Comparison of ENCODE assay signal across 9 cellular contexts in the genomic region with DNA sequence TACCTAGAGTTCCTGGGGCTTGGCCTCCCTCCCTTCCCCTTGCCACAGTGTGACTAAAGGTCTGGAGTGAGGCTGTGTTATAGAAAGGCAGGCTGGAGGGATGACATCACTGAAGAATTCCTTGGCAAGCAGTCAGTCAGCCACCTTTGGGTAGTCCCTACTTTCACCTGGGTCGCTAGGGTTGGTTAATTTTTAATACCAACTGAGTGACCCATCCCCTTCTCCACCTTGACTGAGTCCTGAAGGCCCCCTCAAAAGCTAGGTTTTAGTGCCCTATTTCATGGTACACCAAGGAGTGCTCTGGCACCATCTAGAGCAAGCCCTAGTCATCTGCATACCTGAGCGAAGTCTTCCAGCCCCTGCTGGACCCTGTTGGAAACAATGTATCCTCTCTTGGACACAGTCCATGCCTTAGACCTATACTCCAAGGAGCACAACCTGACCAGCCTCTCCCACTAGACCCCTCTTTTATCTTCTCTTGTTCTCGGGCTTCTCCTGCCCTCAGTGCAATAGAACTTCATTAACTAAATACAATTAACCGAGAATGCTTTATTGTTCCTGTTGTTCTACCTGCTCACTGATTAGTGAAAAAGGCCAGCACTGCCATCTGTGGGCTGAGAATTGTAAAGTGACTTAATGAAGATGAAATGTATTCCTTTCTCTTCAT. TPM values are rescaled to one million over a fixed set of nuclear protein-coding genes. Genes with fewer than 3 reads are reported as not detected.
DNase-seq lines count a peak whose midpoint lies in the region; ATAC-seq, FAIRE-seq and TF ChIP-seq lines count a peak whose summit lies in the region.
"Had no signal": no experiment of that assay in that cellular context is flagged by ENCODE, and none has a peak within 500 bp of the region (broad histone marks: within the 10 kb centered on the region; RNA-seq: fewer than 3 reads in every experiment).

No MANE protein-coding gene starts in this region.

- 26% methylated on average over 4 of the region's 4 CpGs for WGBS in HepG2 (ENCODE audit: low lambda C conversion rate)
- 93 to 99% (median 96%) methylated on average over 4 of the region's 4 CpGs for WGBS in adrenal gland, 4 donors

- intact Hi-C loops in HepG2 (cut with micrococcal nuclease; ENCODE audit: unreplicated experiment) (loop anchor here (1.0 to 5.0 kb wide), 4 partner anchors 18 to 114 kb away; no protein-coding TSS in a partner anchor), adrenal gland (cut with DNase I) (no loop called here)

- H3K4me3 ChIP-seq in astrocyte of the cerebellum (ENCODE audit: low read depth, low read length) (no peak overlapping the region), HepG2 (replicated peaks in 1 of 3; ENCODE audit: insufficient read depth in 1 of 3, low read depth in 2 of 3, low read length in 3 of 3) (no peak overlapping the region), adrenal gland (no peak overlapping the region)

- H3K27me3 ChIP-seq in HepG2 (ENCODE audit: control insufficient read depth in 1 of 2, insufficient read depth in 2 of 2, low read length in 2 of 2) (no peaks in the 10 kb centered on the region), adrenal gland (no peaks in the 10 kb centered on the region)

- TF ChIP-seq RAD21 in Ishikawa (IDR thresholded peaks at IDR 0.05; ENCODE audit: low read depth) = peak; percentile 52
- TF ChIP-seq RAD21 in HepG2 (CRISPR knock-in tag; IDR thresholded peaks at IDR 0.05) = peak; percentile 51

- no peak for TF ChIP-seq EP300 in Ishikawa (IDR thresholded peaks at IDR 0.05; ENCODE audit: borderline replicate concordance)
- no peak for TF ChIP-seq EP300 in HepG2 (IDR thresholded peaks at IDR 0.05; ENCODE audit: low read depth in 2 of 2, low read length in 2 of 2)
- TF ChIP-seq EP300 in HepG2 (CRISPR knock-in tag; IDR thresholded peaks at IDR 0.05; ENCODE audit: borderline replicate concordance) = 0 out of 2 replicates have a peak, but pooled peaks have one; percentile 19

- H3K36me3 ChIP-seq in HepG2 (replicated peaks in 1 of 2; ENCODE audit: control insufficient read depth in 1 of 2, insufficient read depth in 2 of 2, low read length in 2 of 2) (no peaks in the 10 kb centered on the region), adrenal gland (replicated peaks in 1 of 2) (peaks cover 0 to 6% of the 10 kb centered on the region in 2 donors)

- H4K20me1 ChIP-seq in HepG2 (ENCODE audit: insufficient read depth, low read length) = no peaks in the 10 kb centered on the region

- H3K9me3 ChIP-seq in HepG2 (ENCODE audit: low read length) = no peaks in the 10 kb centered on the region
- H3K9me3 ChIP-seq in adrenal gland (replicated peaks in 1 of 3) = no peaks in the 10 kb centered on the region

- in situ Hi-C loops in astrocyte of the cerebellum (cut with HindIII; ENCODE audit: low sequenced_read_pairs) (no loop called here), HepG2 (cut with HindIII; ENCODE audit: extremely low pct_ligation_motif_present, low pct_unique_long_range_greater_than_20kb) (no loop called here)

- H2AFZ ChIP-seq in HepG2 (ENCODE audit: low read length) = no peak overlapping the region

- H3K79me2 ChIP-seq in HepG2 (ENCODE audit: insufficient read depth, low read length) = no peaks in the 10 kb centered on the region

- BruUV-seq in HepG2 (replicated peaks; lab: Mats Ljungman, UMichigan) = no TSS peak

- ATAC-seq in HepG2 (peak; percentile 100), GM21526 (IDR thresholded peaks at IDR 0.05; ENCODE audit: low FRiP score, unreplicated experiment) (no peak)
- ATAC-seq: T-cell had no signal

- H3K9ac ChIP-seq in HepG2 (ENCODE audit: insufficient read depth, low read depth, low read length) = no peak overlapping the region

- DNase-seq in astrocyte of the cerebellum (ENCODE audit: low read depth) = no peak
- peak; percentile 75 for DNase-seq in HepG2 (ENCODE audit: low spot score)
- no peak for DNase-seq in adrenal gland
- no peak for DNase-seq in A172 (ENCODE audit: low spot score)
- DNase-seq in amniotic stem cell (lab: John Stamatoyannopoulos, UW) = no peak
- DNase-seq: T-cell had no signal

- H3K27ac ChIP-seq in C4-2B (no peak overlapping the region), HepG2 (ENCODE audit: extremely low read length, insufficient read depth, low read length) (no peak overlapping the region), adrenal gland (no peak overlapping the region)

- no peak overlapping the region for H3K4me2 ChIP-seq in HepG2 (ENCODE audit: low read depth, low read length)

- TF ChIP-seq CTCF in C4-2B (conservative IDR thresholded peaks at IDR 0.05) = peak; percentile 54
- peak; percentile 22 for TF ChIP-seq CTCF in astrocyte of the cerebellum (IDR thresholded peaks at IDR 0.05; ENCODE audit: low read depth, low read length, missing control alignments)
- TF ChIP-seq CTCF in HepG2 (CRISPR knock-in tag; IDR thresholded peaks at IDR 0.05) = peak; percentile 72
- peak in 2 of 6 experiments; percentile 3 to 20 for TF ChIP-seq CTCF in adrenal gland (IDR thresholded peaks at IDR 0.05)

- CTCF ChIA-PET in HepG2 (lab: Yijun Ruan, JAX; ENCODE audit: low intra/inter-chr PET ratio, low total read pairs) = interaction anchor here (0.5 to 3.1 kb wide), 5 partner anchors 18 to 192 kb away, joined by 3 to 48 read pairs (median 6); no protein-coding TSS in a partner anchor

- FAIRE-seq in HepG2 (lab: Jason Lieb, UNC) = peak; percentile 80

- TF ChIP-seq POLR2A in HepG2 (IDR thresholded peaks at IDR 0.05; ENCODE audit: insufficient read depth in 1 of 2, low read depth in 2 of 2, low read length in 2 of 2) (no peak), adrenal gland (IDR thresholded peaks at IDR 0.05) (no peak)

- H3K4me1 ChIP-seq in HepG2 (ENCODE audit: insufficient read depth, low read length) = no peaks in the 10 kb centered on the region
- H3K4me1 ChIP-seq in adrenal gland (replicated peaks in 1 of 2) = peaks cover 10 to 11% of the 10 kb centered on the region in 2 donors

- POLR2A ChIA-PET in HepG2 (lab: Yijun Ruan, JAX) = no interaction called here

TF ChIP-seq in Ishikawa, 13 proteins besides CTCF, POLR2A, EP300 and RAD21:
- TF ChIP-seq NFIC (IDR thresholded peaks at IDR 0.05) = peak; percentile 25; the same call in 1 of the 2 replicates
- 0 out of 2 replicates have a peak, but pooled peaks have one; percentile 30 for TF ChIP-seq TEAD4 (IDR thresholded peaks at IDR 0.05)
- no peak for TF ChIP-seq EGR1 (IDR thresholded peaks at IDR 0.05)

TF ChIP-seq in HepG2, 621 proteins besides CTCF, POLR2A, EP300 and RAD21 (continues in another document):
- TF ChIP-seq CHD2 (IDR thresholded peaks at IDR 0.05; ENCODE audit: low read depth, low read length) (no peak), TEAD3 (CRISPR knock-in tag; optimal IDR thresholded peaks at IDR 0.05; ENCODE audit: borderline replicate concordance) (peak; percentile 87), XRCC5 (optimal IDR thresholded peaks at IDR 0.05; ENCODE audit: low read length) (peak; percentile 50)
- TF ChIP-seq, protein P1, sequence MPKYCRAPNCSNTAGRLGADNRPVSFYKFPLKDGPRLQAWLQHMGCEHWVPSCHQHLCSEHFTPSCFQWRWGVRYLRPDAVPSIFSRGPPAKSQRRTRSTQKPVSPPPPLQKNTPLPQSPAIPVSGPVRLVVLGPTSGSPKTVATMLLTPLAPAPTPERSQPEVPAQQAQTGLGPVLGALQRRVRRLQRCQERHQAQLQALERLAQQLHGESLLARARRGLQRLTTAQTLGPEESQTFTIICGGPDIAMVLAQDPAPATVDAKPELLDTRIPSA (CRISPR knock-in tag; IDR thresholded peaks at IDR 0.05; ENCODE audit: borderline replicate concordance) = no peak
- TF ChIP-seq, protein P2, sequence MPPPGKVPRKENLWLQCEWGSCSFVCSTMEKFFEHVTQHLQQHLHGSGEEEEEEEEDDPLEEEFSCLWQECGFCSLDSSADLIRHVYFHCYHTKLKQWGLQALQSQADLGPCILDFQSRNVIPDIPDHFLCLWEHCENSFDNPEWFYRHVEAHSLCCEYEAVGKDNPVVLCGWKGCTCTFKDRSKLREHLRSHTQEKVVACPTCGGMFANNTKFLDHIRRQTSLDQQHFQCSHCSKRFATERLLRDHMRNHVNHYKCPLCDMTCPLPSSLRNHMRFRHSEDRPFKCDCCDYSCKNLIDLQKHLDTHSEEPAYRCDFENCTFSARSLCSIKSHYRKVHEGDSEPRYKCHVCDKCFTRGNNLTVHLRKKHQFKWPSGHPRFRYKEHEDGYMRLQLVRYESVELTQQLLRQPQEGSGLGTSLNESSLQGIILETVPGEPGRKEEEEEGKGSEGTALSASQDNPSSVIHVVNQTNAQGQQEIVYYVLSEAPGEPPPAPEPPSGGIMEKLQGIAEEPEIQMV (CRISPR knock-in tag; IDR thresholded peaks at IDR 0.05; ENCODE audit: low read depth) = peak; percentile 95

RNA-seq across cellular contexts. Expression of a gene that starts 44.6 kb away (rescaled TPM):
- 2.4 and 2.5 TPM in 2 replicates for total RNA-seq in HepG2 (2016; rRNA removed; fragmentation: Illumina TruSeq; extraction: Trizol)
- total RNA-seq in HepG2 (2016; cell fraction: cytosol; rRNA removed; fragmentation: Illumina TruSeq; extraction: Trizol; ENCODE audit: low read depth) = 0.97 and 1.3 TPM in 2 replicates
- total RNA-seq in HepG2 (2016; cell fraction: insoluble cytoplasmic fraction; rRNA removed; fragmentation: Illumina TruSeq; extraction: Trizol) = 2.5 and 2.7 TPM in 2 replicates
- 2.7 and 3.4 TPM in 2 replicates for total RNA-seq in HepG2 (2016; cell fraction: membrane; rRNA removed; fragmentation: Illumina TruSeq; extraction: Trizol)
- total RNA-seq in HepG2 (2016; cell fraction: nucleus; rRNA removed; fragmentation: Illumina TruSeq; extraction: Trizol) = 2.6 and 4.1 TPM in 2 replicates
- polyA plus RNA-seq in HepG2 (2011; rRNA removed) = 5.1 and 6.3 TPM in 2 replicates
- 2.9 and 3.5 TPM in 2 replicates for polyA plus RNA-seq in HepG2 (2011; cell fraction: cytosol; rRNA removed)
- polyA plus RNA-seq in HepG2 (2011; cell fraction: nucleus; rRNA removed) = 7.6 and 9.1 TPM in 2 replicates
- 8.9 and 11.8 TPM in 2 replicates for polyA plus RNA-seq in HepG2 (2012)
- polyA plus RNA-seq in HepG2 (2016; cell fraction: cytosol; fragmentation: Illumina TruSeq; extraction: Trizol; ENCODE audit: low read depth) = 1.6 TPM in 2 replicates
- polyA plus RNA-seq in HepG2 (2016; cell fraction: insoluble cytoplasmic fraction; fragmentation: Illumina TruSeq; extraction: Trizol; ENCODE audit: low read depth) = 1.5 and 1.8 TPM in 2 replicates
- 2.1 and 2.3 TPM in 2 replicates for polyA plus RNA-seq in HepG2 (2016; cell fraction: membrane; fragmentation: Illumina TruSeq; extraction: Trizol; ENCODE audit: low read depth)
- 2.1 and 2.4 TPM in 2 replicates for polyA plus RNA-seq in HepG2 (2016; cell fraction: nucleus; fragmentation: Illumina TruSeq; extraction: Trizol; ENCODE audit: insufficient read depth, low read depth)
- 10.0 and 31.5 TPM in 2 replicates for polyA minus RNA-seq in HepG2 (2011; rRNA and poly(A)+ RNA removed; ENCODE audit: low replicate concordance)
- polyA minus RNA-seq in HepG2 (2011; cell fraction: cytosol; rRNA and poly(A)+ RNA removed) = 7.6 and 13.8 TPM in 2 replicates
- 28.8 and 31.8 TPM in 2 replicates for polyA minus RNA-seq in HepG2 (2011; cell fraction: nucleus; rRNA and poly(A)+ RNA removed)
- total RNA-seq in adrenal gland = 10 to 100 TPM; 27.9 to 68.8 (median 53.1) TPM
- 10 to 100 TPM in 2 of 3 donors, 1 to 10 TPM in 1; 6.9 to 19.5 (median 15.2) TPM for polyA plus RNA-seq in adrenal gland
- 22.4 and 29.3 TPM in 2 replicates for total RNA-seq in A172 (2014; rRNA removed; shearing (Covaris generic))
